18 cellular contexts compared by ENCODE assay signal in genomic region chr1:10720635-10721034, GRCh38.
DNase-seq lines count a peak whose midpoint lies in the region; ATAC-seq and TF ChIP-seq lines count a peak whose summit lies in the region.
"Had no signal": no experiment of that assay in that cellular context is flagged by ENCODE, and none has a peak within 500 bp of the region (broad histone marks: within the 10 kb centered on the region; RNA-seq: fewer than 3 reads in every experiment).

No MANE protein-coding gene starts in this region.

- no peak for TF ChIP-seq CTCF in type B pancreatic cell (conservative IDR thresholded peaks at IDR 0.05)
- TF ChIP-seq CTCF in ovary (IDR thresholded peaks at IDR 0.05): no peak

- H3K9me3 ChIP-seq in right cardiac atrium (ENCODE audit: control insufficient read depth, low read length) (no peaks in the 10 kb centered on the region), ovary (no peaks in the 10 kb centered on the region)
- H3K9me3 ChIP-seq: A549, HAP-1 had no signal

- peaks cover 30% of the 10 kb centered on the region for H3K4me1 Mint-ChIP-seq in type B pancreatic cell (ENCODE audit: unreplicated experiment)

- WGBS in right cardiac atrium: 60% methylated on average over 12 of the region's 12 CpGs
- WGBS in ovary, 3 donors: 22 to 37% (median 33%) methylated on average over 12 of the region's 12 CpGs

- H3K36me3 ChIP-seq in ovary: no peaks in the 10 kb centered on the region
- H3K36me3 ChIP-seq: HAP-1 had no signal

- H3K36me3 Mint-ChIP-seq in type B pancreatic cell: no peaks in the 10 kb centered on the region

- peaks cover 65% of the 10 kb centered on the region for H3K27me3 Mint-ChIP-seq in type B pancreatic cell
- H3K27me3 Mint-ChIP-seq: CD4-positive, alpha-beta T cell had no signal

- peak overlapping the region; percentile 89 for H3K27ac ChIP-seq in right cardiac atrium (ENCODE audit: low read length)
- no peak overlapping the region for H3K27ac ChIP-seq in ovary
- H3K27ac ChIP-seq: 22Rv1, A549, HL-60 had no signal

- H3K4me3 Mint-ChIP-seq in type B pancreatic cell: peak overlapping the region; percentile 59
- H3K4me3 Mint-ChIP-seq: CD4-positive, alpha-beta T cell had no signal

- no peak for TF ChIP-seq EP300 in ovary (IDR thresholded peaks at IDR 0.05)

- no peak overlapping the region for H3K27ac Mint-ChIP-seq in type B pancreatic cell
- H3K27ac Mint-ChIP-seq: CD4-positive, alpha-beta T cell had no signal

- no peak for DNase-seq in Right ventricle myocardium inferior (ENCODE audit: missing footprints)
- no peak for DNase-seq in cardiac septum (ENCODE audit: low spot score)
- no peak for DNase-seq in left cardiac atrium
- peak in 2 of 3 donors; percentile 39 to 55 for DNase-seq in right cardiac atrium
- DNase-seq in type B pancreatic cell (ENCODE audit: extremely low spot score, unreplicated experiment): no peak
- DNase-seq in ovary: no peak
- DNase-seq in NCI-H2107 (lab: John Stamatoyannopoulos, UW): no peak
- DNase-seq: AML-193; CD4-positive, alpha-beta T cell; DMS153; DMS79; GDM1; IMR-90 had no signal

- no peak overlapping the region for H3K4me3 ChIP-seq in right cardiac atrium (ENCODE audit: low read length)
- H3K4me3 ChIP-seq in ovary: no peak overlapping the region
- H3K4me3 ChIP-seq: A549, HAP-1 had no signal

- H3K27me3 ChIP-seq in right cardiac atrium (ENCODE audit: control insufficient read depth, insufficient read depth): no peaks in the 10 kb centered on the region
- no peaks in the 10 kb centered on the region for H3K27me3 ChIP-seq in ovary

- no peak for TF ChIP-seq POLR2A in ovary (IDR thresholded peaks at IDR 0.05)

- ATAC-seq in Right ventricle myocardium inferior (peak; percentile 11), left cardiac atrium (peak; percentile 1 to 13), right cardiac atrium (no peak), GM19035 (IDR thresholded peaks at IDR 0.05; ENCODE audit: unreplicated experiment) (no peak)
- ATAC-seq: A549 had no signal

- H3K4me1 ChIP-seq in right cardiac atrium (ENCODE audit: control insufficient read depth, insufficient read depth, low read length) (peaks cover 12% of the 10 kb centered on the region), ovary (ENCODE audit: insufficient read depth) (no peaks in the 10 kb centered on the region)

- intact Hi-C loops in Right ventricle myocardium inferior (cut with DNase I): loop anchor here (5.0 kb wide), 1 partner anchor 38 kb away; no protein-coding TSS in a partner anchor
- intact Hi-C loops in cardiac septum (cut with DNase I): loop anchor here (10.0 kb wide), 1 partner anchor 144 kb away; no protein-coding TSS in a partner anchor
- intact Hi-C loops in left cardiac atrium (cut with DNase I): no loop called here
- intact Hi-C loops in right cardiac atrium (cut with DNase I): no loop called here
- intact Hi-C loops in ovary (cut with DNase I): no loop called here

- no peaks in the 10 kb centered on the region for H3K9me3 Mint-ChIP-seq in type B pancreatic cell
- H3K9me3 Mint-ChIP-seq: CD4-positive, alpha-beta T cell had no signal

Comparison
In these comparisons a context has a peak if more than half of its experiments do, and no peak if none do; other contexts are left out.
1. ATAC-seq: peak in Right ventricle myocardium inferior (single experiment) and left cardiac atrium (2 of 2); none in right cardiac atrium (0 of 2) and GM19035 (single experiment).
2. DNase-seq: peak in right cardiac atrium (2 of 3); none in Right ventricle myocardium inferior (single experiment), cardiac septum (single experiment), left cardiac atrium (single experiment), type B pancreatic cell (single experiment), ovary (0 of 5) and NCI-H2107 (single experiment).
3. intact Hi-C loops: an anchor here in Right ventricle myocardium inferior (5.0 kb wide) and cardiac septum (10.0 kb wide); none called in left cardiac atrium, right cardiac atrium and ovary.